In genomic region chr1:212743901-212744475, GRCh38 we compare ENCODE assay signal across 21 cellular contexts. TPM values are rescaled to one million over a fixed set of nuclear protein-coding genes. Genes with fewer than 3 reads are reported as not detected.
DNase-seq lines count a peak whose midpoint lies in the region; ATAC-seq, FAIRE-seq and TF ChIP-seq lines count a peak whose summit lies in the region.
"Had no signal": no experiment of that assay in that cellular context is flagged by ENCODE, and none has a peak within 500 bp of the region (broad histone marks: within the 10 kb centered on the region; RNA-seq: fewer than 3 reads in every experiment).

No MANE protein-coding gene starts in this region.

- peak overlapping the region; percentile 14 for H3K4me3 ChIP-seq in CD4-positive, CD25-positive, alpha-beta regulatory T cell (ENCODE audit: low read depth, low read length)
- H3K4me3 ChIP-seq in fibroblast of villous mesenchyme (ENCODE audit: low read depth, low read length): no peak overlapping the region
- H3K4me3 ChIP-seq in kidney (ENCODE audit: low read length in 2 of 2): no peak overlapping the region
- H3K4me3 ChIP-seq in A673 (ENCODE audit: low read depth, low read length, poor library complexity, severe bottlenecking): no peak overlapping the region
- H3K4me3 ChIP-seq: prostate gland, transverse colon had no signal

- H3K36me3 Mint-ChIP-seq in CD4-positive, CD25-positive, alpha-beta regulatory T cell: peaks cover 38% of the 10 kb centered on the region
- H3K36me3 Mint-ChIP-seq in CD4-positive, alpha-beta T cell (ENCODE audit: low read depth): peaks cover 27% of the 10 kb centered on the region
- peaks cover 24% of the 10 kb centered on the region for H3K36me3 Mint-ChIP-seq in T-helper 1 cell treated with Interleukin-12 subunit alpha and Interleukin-12 subunit beta and Interleukin-4 antibody, amounts not matched to agents 30 μg/mL and 1 μg/mL, for 36 hours (ENCODE audit: low read depth)

- no peaks in the 10 kb centered on the region for H3K27me3 Mint-ChIP-seq in CD4-positive, CD25-positive, alpha-beta regulatory T cell
- H3K27me3 Mint-ChIP-seq in CD4-positive, alpha-beta T cell: no peaks in the 10 kb centered on the region
- no peaks in the 10 kb centered on the region for H3K27me3 Mint-ChIP-seq in T-helper 1 cell treated with Interleukin-12 subunit alpha and Interleukin-12 subunit beta and Interleukin-4 antibody, amounts not matched to agents 30 μg/mL and 1 μg/mL, for 36 hours (ENCODE audit: low read depth)
- H3K27me3 Mint-ChIP-seq: brain; effector memory CD8-positive, alpha-beta T cell had no signal

- DNase-seq in CD4-positive, CD25-positive, alpha-beta regulatory T cell: peak in 1 of 3 donors; percentile 19
- peak in 2 of 10 experiments; percentile 9 to 18 for DNase-seq in CD4-positive, alpha-beta T cell
- DNase-seq in fibroblast of villous mesenchyme (ENCODE audit: low read depth) (peak; percentile 50), kidney (no peak), glomerular visceral epithelial cell (ENCODE audit: extremely low spot score) (no peak), A673 (ENCODE audit: low spot score) (no peak)
- DNase-seq: activated CD4-positive, alpha-beta T cell treated with anti-CD3 and anti-CD28 coated beads for 1 hour; activated naive CD4-positive, alpha-beta T cell treated with anti-CD3 and anti-CD28 coated beads, Interleukin-2, amount 50 U/mL, for 16 hours; Calu3; effector memory CD8-positive, alpha-beta T cell; HFFc6; midbrain; NCI-H1417; NCI-H526 treated with DMSO at 0.1 percent for 48 hours; RPMI8226; stimulated activated CD4-positive, alpha-beta T cell treated with anti-CD3 and anti-CD28 coated beads, Interleukin-4, amount 100 ng/mL, for 1 hour; stimulated activated naive CD8-positive, alpha-beta T cell treated with anti-CD3 and anti-CD28 coated beads, Interleukin-15, Interleukin-2, amounts not matched to agents 100 U/mL and 50 U/mL, for 24 hours; transverse colon had no signal

- intact Hi-C loops in CD4-positive, alpha-beta T cell (cut with DNase I, micrococcal nuclease): no loop called here
- intact Hi-C loops in kidney (cut with DNase I): no loop called here
- intact Hi-C loops in A673 (cut with micrococcal nuclease; ENCODE audit: unreplicated experiment): no loop called here

- H3K4me1 ChIP-seq in CD4-positive, CD25-positive, alpha-beta regulatory T cell (ENCODE audit: control insufficient read depth, insufficient read depth, low read length, poor library complexity, severe bottlenecking): peaks cover 9% of the 10 kb centered on the region
- no peaks in the 10 kb centered on the region for H3K4me1 ChIP-seq in kidney (ENCODE audit: control insufficient read depth in 1 of 2, insufficient read depth in 1 of 2, low read depth in 1 of 2, low read length in 2 of 2)
- no peaks in the 10 kb centered on the region for H3K4me1 ChIP-seq in A673 (ENCODE audit: insufficient read depth, low read length, poor library complexity, severe bottlenecking)
- H3K4me1 ChIP-seq: prostate gland, transverse colon had no signal

- H3K27me3 ChIP-seq in CD4-positive, CD25-positive, alpha-beta regulatory T cell (ENCODE audit: control insufficient read depth, insufficient read depth, low read length): no peaks in the 10 kb centered on the region
- no peaks in the 10 kb centered on the region for H3K27me3 ChIP-seq in CD4-positive, alpha-beta T cell (ENCODE audit: control insufficient read depth, insufficient read depth, low read length)
- no peaks in the 10 kb centered on the region for H3K27me3 ChIP-seq in A673 (replicated peaks; ENCODE audit: insufficient read depth, low read depth, low read length, poor library complexity)
- H3K27me3 ChIP-seq: transverse colon had no signal

- CTCF ChIA-PET in CD4-positive, alpha-beta T cell (lab: Charles Lee): interaction anchor here (1.1 to 1.2 kb wide), 2 partner anchors 10 to 267 kb away, joined by 3 to 4 read pairs; no protein-coding TSS in a partner anchor
- CTCF ChIA-PET in A673 (lab: Charles Lee): interaction anchor here (0.6 kb wide), 1 partner anchor 33 kb away, joined by 6 read pairs; no protein-coding TSS in a partner anchor

- no peak overlapping the region for H3K9ac ChIP-seq in kidney (ENCODE audit: low read length in 2 of 2)

- no peak overlapping the region for H3K27ac ChIP-seq in CD4-positive, CD25-positive, alpha-beta regulatory T cell (ENCODE audit: insufficient read depth, low read length, poor library complexity, severe bottlenecking)
- no peak overlapping the region for H3K27ac ChIP-seq in CD4-positive, alpha-beta T cell (ENCODE audit: low read depth, low read length)
- H3K27ac ChIP-seq in kidney (ENCODE audit: low read depth in 2 of 2, low read length in 2 of 2) (no peak overlapping the region), A673 (ENCODE audit: low read depth, low read length, poor library complexity, severe bottlenecking) (no peak overlapping the region)
- H3K27ac ChIP-seq: prostate gland, transverse colon had no signal

- POLR2A ChIA-PET in CD4-positive, alpha-beta T cell (lab: Charles Lee): interaction anchor here (0.6 to 3.5 kb wide), 2 partner anchors 10 to 64 kb away, joined by 3 to 18 read pairs; no protein-coding TSS in a partner anchor
- POLR2A ChIA-PET in A673 (lab: Charles Lee; ENCODE audit: low non-redundant PET): no interaction called here

- H3K27ac Mint-ChIP-seq in CD4-positive, CD25-positive, alpha-beta regulatory T cell: peak overlapping the region; percentile 13 to 48 (median 38)
- peak overlapping the region; percentile 72 for H3K27ac Mint-ChIP-seq in CD4-positive, alpha-beta T cell
- peak overlapping the region; percentile 50 for H3K27ac Mint-ChIP-seq in T-helper 1 cell treated with Interleukin-12 subunit alpha and Interleukin-12 subunit beta and Interleukin-4 antibody, amounts not matched to agents 30 μg/mL and 1 μg/mL, for 36 hours
- H3K27ac Mint-ChIP-seq: brain; effector memory CD8-positive, alpha-beta T cell; HFFc6 had no signal

- no peaks in the 10 kb centered on the region for H3K9me3 ChIP-seq in CD4-positive, CD25-positive, alpha-beta regulatory T cell (ENCODE audit: control insufficient read depth in 2 of 2, low read length in 2 of 2)
- no peaks in the 10 kb centered on the region for H3K9me3 ChIP-seq in CD4-positive, alpha-beta T cell (ENCODE audit: control insufficient read depth, low read length)
- H3K9me3 ChIP-seq in kidney (ENCODE audit: control insufficient read depth in 1 of 2, low read length in 2 of 2): no peaks in the 10 kb centered on the region
- H3K9me3 ChIP-seq in A673 (ENCODE audit: low read depth, low read length, poor library complexity, severe bottlenecking): no peaks in the 10 kb centered on the region
- H3K9me3 ChIP-seq: prostate gland, transverse colon had no signal

- no peak overlapping the region for H3K4me3 Mint-ChIP-seq in CD4-positive, CD25-positive, alpha-beta regulatory T cell
- H3K4me3 Mint-ChIP-seq in CD4-positive, alpha-beta T cell: peak overlapping the region; percentile 34
- H3K4me3 Mint-ChIP-seq in T-helper 1 cell treated with Interleukin-12 subunit alpha and Interleukin-12 subunit beta and Interleukin-4 antibody, amounts not matched to agents 30 μg/mL and 1 μg/mL, for 36 hours: peak overlapping the region; percentile 0
- H3K4me3 Mint-ChIP-seq: brain; effector memory CD8-positive, alpha-beta T cell; HFFc6 had no signal

- no peak for FAIRE-seq in kidney (lab: Jason Lieb, UNC)

- H3K9me3 Mint-ChIP-seq in CD4-positive, CD25-positive, alpha-beta regulatory T cell: peaks cover 0 to 2% (median 0%) of the 10 kb centered on the region in 7 donors
- no peaks in the 10 kb centered on the region for H3K9me3 Mint-ChIP-seq in CD4-positive, alpha-beta T cell
- H3K9me3 Mint-ChIP-seq in T-helper 1 cell treated with Interleukin-12 subunit alpha and Interleukin-12 subunit beta and Interleukin-4 antibody, amounts not matched to agents 30 μg/mL and 1 μg/mL, for 36 hours: peaks cover 12% of the 10 kb centered on the region
- H3K9me3 Mint-ChIP-seq: effector memory CD8-positive, alpha-beta T cell; HFFc6 had no signal

- H3K36me3 ChIP-seq in CD4-positive, CD25-positive, alpha-beta regulatory T cell (ENCODE audit: control insufficient read depth, insufficient read depth, low read length): peaks cover 8% of the 10 kb centered on the region
- H3K36me3 ChIP-seq in kidney (ENCODE audit: control insufficient read depth in 1 of 2, insufficient read depth in 2 of 2, low read length in 2 of 2) (no peaks in the 10 kb centered on the region), A673 (ENCODE audit: insufficient read depth, low read length, poor library complexity, severe bottlenecking) (no peaks in the 10 kb centered on the region)
- H3K36me3 ChIP-seq: prostate gland, transverse colon had no signal

- TF ChIP-seq CTCF in CD4-positive, alpha-beta T cell (IDR thresholded peaks at IDR 0.05): no peak
- no peak for TF ChIP-seq CTCF in fibroblast of villous mesenchyme (IDR thresholded peaks at IDR 0.05; ENCODE audit: insufficient read depth, low read depth, low read length)
- no peak for TF ChIP-seq CTCF in kidney (IDR thresholded peaks at IDR 0.05; ENCODE audit: borderline replicate concordance, extremely low read depth, insufficient read depth)
- no peak for TF ChIP-seq CTCF in A673 (conservative IDR thresholded peaks at IDR 0.05; ENCODE audit: low read depth, low read length)

- BruUV-seq in A673 (replicated peaks; lab: Mats Ljungman, UMichigan): no TSS peak

- H3K4me1 Mint-ChIP-seq in CD4-positive, CD25-positive, alpha-beta regulatory T cell: peaks cover 19 to 23% (median 21%) of the 10 kb centered on the region in 4 donors
- H3K4me1 Mint-ChIP-seq in CD4-positive, alpha-beta T cell (ENCODE audit: low read depth): peaks cover 31% of the 10 kb centered on the region
- H3K4me1 Mint-ChIP-seq in T-helper 1 cell treated with Interleukin-12 subunit alpha and Interleukin-12 subunit beta and Interleukin-4 antibody, amounts not matched to agents 30 μg/mL and 1 μg/mL, for 36 hours (ENCODE audit: low read depth): peaks cover 23% of the 10 kb centered on the region

- ATAC-seq in CD4-positive, CD25-positive, alpha-beta regulatory T cell (ENCODE audit: low read depth in 2 of 2): no peak
- ATAC-seq in CD4-positive, alpha-beta T cell (ENCODE audit: poor library complexity): peak; percentile 56
- ATAC-seq: effector memory CD8-positive, alpha-beta T cell; stimulated activated naive CD8-positive, alpha-beta T cell treated with anti-CD3 and anti-CD28 coated beads, Interleukin-15, Interleukin-2, amounts not matched to agents 100 U/mL and 50 U/mL, for 24 hours had no signal

RNA-seq across cellular contexts. Expression of gene BATF3, which starts 44.3 kb away (rescaled TPM):
- total RNA-seq in CD4-positive, CD25-positive, alpha-beta regulatory T cell: 2.6 TPM
- 1 to 10 TPM; 1.6 to 4.4 (median 2.9) TPM for polyA plus RNA-seq in CD4-positive, CD25-positive, alpha-beta regulatory T cell
- total RNA-seq in CD4-positive, alpha-beta T cell: 1 to 10 TPM in 1 of 2 experiments, under 1 TPM in 1; 0.92 to 1.2 TPM
- 3.0 and 3.9 TPM in 2 replicates for total RNA-seq in fibroblast of villous mesenchyme
- total RNA-seq in kidney: 6.5 TPM
- polyA plus RNA-seq in kidney (ENCODE audit: insufficient read depth, low read depth, low replicate concordance): 3.3 TPM
- 4.1 and 6.9 TPM in 2 replicates for total RNA-seq in A673 (2021)

RNA-seq across cellular contexts. Expression of gene NSL1, which starts 47.6 kb away (rescaled TPM):
- 24.4 TPM for total RNA-seq in CD4-positive, CD25-positive, alpha-beta regulatory T cell
- polyA plus RNA-seq in CD4-positive, CD25-positive, alpha-beta regulatory T cell: 10 to 100 TPM; 66.6 to 69.1 (median 67.1) TPM
- 10 to 100 TPM; 14.1 to 15.7 TPM for total RNA-seq in CD4-positive, alpha-beta T cell
- total RNA-seq in fibroblast of villous mesenchyme: 36.7 and 42.3 TPM in 2 replicates
- total RNA-seq in kidney: 34.5 TPM
- 19.5 TPM for polyA plus RNA-seq in kidney (ENCODE audit: insufficient read depth, low read depth, low replicate concordance)
- total RNA-seq in A673 (2021): 48.5 and 53.6 TPM in 2 replicates

RNA-seq across cellular contexts. Expression of gene TATDN3, which starts 47.7 kb away (rescaled TPM):
- 24.1 TPM for total RNA-seq in CD4-positive, CD25-positive, alpha-beta regulatory T cell
- 10 to 100 TPM; 20.6 to 28.7 (median 22.0) TPM for polyA plus RNA-seq in CD4-positive, CD25-positive, alpha-beta regulatory T cell
- total RNA-seq in CD4-positive, alpha-beta T cell: 10 to 100 TPM; 12.2 to 13.8 TPM
- 10.6 and 15.5 TPM in 2 replicates for total RNA-seq in fibroblast of villous mesenchyme
- 18.6 TPM for total RNA-seq in kidney
- 19.5 TPM for polyA plus RNA-seq in kidney (ENCODE audit: insufficient read depth, low read depth, low replicate concordance)
- 17.3 and 22.6 TPM in 2 replicates for total RNA-seq in A673 (2021)

Comparison
In these comparisons a context has a peak if more than half of its experiments do, and no peak if none do; other contexts are left out.
1. H3K4me3 Mint-ChIP-seq: peak in CD4-positive, alpha-beta T cell (single experiment) and T-helper 1 cell treated with Interleukin-12 subunit alpha and Interleukin-12 subunit beta and Interleukin-4 antibody, amounts not matched to agents 30 μg/mL and 1 μg/mL, for 36 hours (single experiment); none in CD4-positive, CD25-positive, alpha-beta regulatory T cell (0 of 4).
2. Peak in every context shown above with its lines, with median percentiles within 50 percentile points of each other: H3K27ac Mint-ChIP-seq.